ENCODE assay signal across 8 cellular contexts in genomic region chrY:2935606-2936521, GRCh38.
DNase-seq lines count a peak whose midpoint lies in the region; ATAC-seq, FAIRE-seq and TF ChIP-seq lines count a peak whose summit lies in the region.

No MANE protein-coding gene starts in this region.

- no peak for FAIRE-seq in HTR-8/SVneo (lab: Jason Lieb, UNC)

- H3K27ac ChIP-seq in skin epidermis = peak overlapping the region in 12 of 21 experiments; percentile 97 to 100 (median 99)

- H3K4me3 ChIP-seq in skin epidermis = peak overlapping the region in 6 of 7 experiments; percentile 41 to 66 (median 56)

- peak; percentile 75 for TF ChIP-seq CTCF in GM12874 (IDR thresholded peaks at IDR 0.05; ENCODE audit: insufficient read depth, low read depth, low read length)

- ATAC-seq in HG03565 (IDR thresholded peaks at IDR 0.05; ENCODE audit: unreplicated experiment) = peak; percentile 67
- peak; percentile 84 to 85 for ATAC-seq in activated CD4-positive, CD25-positive, alpha-beta regulatory T cell treated with anti-CD3 and anti-CD28 coated beads, Interleukin-2, amount 50 U/mL, for 24 hours
- ATAC-seq in HG02885 (IDR thresholded peaks at IDR 0.05; ENCODE audit: poor library complexity, unreplicated experiment) = no peak

- DNase-seq in fibroblast of peridontal ligament (ENCODE audit: extremely low read depth) = peak; percentile 91
- no peak for DNase-seq in HTR-8/SVneo (ENCODE audit: insufficient read length, low spot score)
- DNase-seq in iPS-NIHi7 (ENCODE audit: extremely low spot score) = no peak
